ENCODE assay signal across 1 cellular context in the genomic region with DNA sequence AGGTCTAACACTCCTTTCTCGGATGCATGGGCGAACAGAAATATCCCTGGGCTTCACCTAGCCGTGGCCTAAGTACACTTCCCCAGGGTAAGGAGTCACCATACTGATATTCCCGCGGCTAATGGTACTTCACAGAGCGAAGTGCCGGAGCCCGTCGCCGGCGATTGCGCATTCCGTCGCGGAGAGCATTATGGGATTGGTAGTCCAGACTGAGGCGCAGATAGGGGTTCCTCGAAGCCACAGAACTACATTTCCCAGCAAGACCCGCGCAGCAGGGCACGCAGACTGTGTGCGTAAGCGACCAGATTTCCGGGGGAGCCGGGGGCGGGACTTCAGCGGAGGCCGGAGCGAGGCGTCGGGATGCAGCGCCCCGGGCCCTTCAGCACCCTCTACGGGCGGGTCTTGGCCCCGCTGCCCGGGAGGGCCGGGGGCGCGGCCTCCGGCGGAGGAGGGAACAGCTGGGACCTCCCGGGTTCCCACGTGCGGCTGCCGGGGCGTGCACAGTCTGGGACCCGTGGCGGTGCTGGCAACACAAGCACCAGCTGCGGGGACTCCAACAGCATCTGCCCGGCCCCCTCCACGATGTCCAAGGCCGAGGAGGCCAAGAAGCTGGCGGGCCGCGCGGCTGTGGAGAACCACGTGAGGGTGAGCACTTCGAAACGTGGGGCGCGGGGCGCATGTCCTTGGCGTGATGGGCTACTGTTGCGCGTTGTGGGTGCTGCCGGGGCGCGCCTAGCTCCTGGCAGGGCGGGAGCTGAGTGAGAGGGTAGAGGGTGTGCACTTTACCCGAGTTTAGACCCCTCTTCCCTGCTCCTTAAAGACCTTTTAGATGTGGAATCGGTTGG.
A peak's percentile ranks its signal among the peaks of the same experiment; 100 is the strongest.
TF ChIP-seq lines count a peak whose summit lies in the region.

A gene (plus strand): TSS at position 335 of the 845 bp plus-strand sequence. CDS start 26 bp downstream, at position 361.

TF ChIP-seq in K562, 482 proteins besides CTCF, POLR2A, EP300 and RAD21 (continued from another document and continues in another):
- TF ChIP-seq, protein P1, sequence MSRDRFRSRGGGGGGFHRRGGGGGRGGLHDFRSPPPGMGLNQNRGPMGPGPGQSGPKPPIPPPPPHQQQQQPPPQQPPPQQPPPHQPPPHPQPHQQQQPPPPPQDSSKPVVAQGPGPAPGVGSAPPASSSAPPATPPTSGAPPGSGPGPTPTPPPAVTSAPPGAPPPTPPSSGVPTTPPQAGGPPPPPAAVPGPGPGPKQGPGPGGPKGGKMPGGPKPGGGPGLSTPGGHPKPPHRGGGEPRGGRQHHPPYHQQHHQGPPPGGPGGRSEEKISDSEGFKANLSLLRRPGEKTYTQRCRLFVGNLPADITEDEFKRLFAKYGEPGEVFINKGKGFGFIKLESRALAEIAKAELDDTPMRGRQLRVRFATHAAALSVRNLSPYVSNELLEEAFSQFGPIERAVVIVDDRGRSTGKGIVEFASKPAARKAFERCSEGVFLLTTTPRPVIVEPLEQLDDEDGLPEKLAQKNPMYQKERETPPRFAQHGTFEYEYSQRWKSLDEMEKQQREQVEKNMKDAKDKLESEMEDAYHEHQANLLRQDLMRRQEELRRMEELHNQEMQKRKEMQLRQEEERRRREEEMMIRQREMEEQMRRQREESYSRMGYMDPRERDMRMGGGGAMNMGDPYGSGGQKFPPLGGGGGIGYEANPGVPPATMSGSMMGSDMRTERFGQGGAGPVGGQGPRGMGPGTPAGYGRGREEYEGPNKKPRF (IDR thresholded peaks at IDR 0.05; ENCODE audit: low read depth, low read length) = no peak
- TF ChIP-seq, protein P2, sequence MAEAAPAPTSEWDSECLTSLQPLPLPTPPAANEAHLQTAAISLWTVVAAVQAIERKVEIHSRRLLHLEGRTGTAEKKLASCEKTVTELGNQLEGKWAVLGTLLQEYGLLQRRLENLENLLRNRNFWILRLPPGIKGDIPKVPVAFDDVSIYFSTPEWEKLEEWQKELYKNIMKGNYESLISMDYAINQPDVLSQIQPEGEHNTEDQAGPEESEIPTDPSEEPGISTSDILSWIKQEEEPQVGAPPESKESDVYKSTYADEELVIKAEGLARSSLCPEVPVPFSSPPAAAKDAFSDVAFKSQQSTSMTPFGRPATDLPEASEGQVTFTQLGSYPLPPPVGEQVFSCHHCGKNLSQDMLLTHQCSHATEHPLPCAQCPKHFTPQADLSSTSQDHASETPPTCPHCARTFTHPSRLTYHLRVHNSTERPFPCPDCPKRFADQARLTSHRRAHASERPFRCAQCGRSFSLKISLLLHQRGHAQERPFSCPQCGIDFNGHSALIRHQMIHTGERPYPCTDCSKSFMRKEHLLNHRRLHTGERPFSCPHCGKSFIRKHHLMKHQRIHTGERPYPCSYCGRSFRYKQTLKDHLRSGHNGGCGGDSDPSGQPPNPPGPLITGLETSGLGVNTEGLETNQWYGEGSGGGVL (CRISPR knock-in tag; IDR thresholded peaks at IDR 0.05) = no peak
- TF ChIP-seq RFX7 (CRISPR knock-in tag; IDR thresholded peaks at IDR 0.05) (no peak), ZNF780A (CRISPR knock-in tag; IDR thresholded peaks at IDR 0.05) (no peak), POLR3G (IDR thresholded peaks at IDR 0.05; ENCODE audit: extremely low read depth, insufficient read length, insufficient replicate concordance) (no peak), HIVEP1 (CRISPR knock-in tag; IDR thresholded peaks at IDR 0.05) (no peak), POLR2AphosphoS2 (IDR thresholded peaks at IDR 0.05; ENCODE audit: low read length) (no peak), POLR3A (IDR thresholded peaks at IDR 0.05; ENCODE audit: borderline replicate concordance, extremely low read depth, insufficient read depth, insufficient read length) (no peak), ADNP (tag; IDR thresholded peaks at IDR 0.05) (no peak), SIRT6 (IDR thresholded peaks at IDR 0.05; ENCODE audit: low read depth, low read length) (no peak), SMAD3 (CRISPR knock-in tag; conservative IDR thresholded peaks at IDR 0.05) (no peak), SPI1 (IDR thresholded peaks at IDR 0.05; ENCODE audit: borderline replicate concordance, low read depth, low read length) (0 out of 2 replicates have a peak, but pooled peaks have one; percentile 1), MTA1 (IDR thresholded peaks at IDR 0.05; ENCODE audit: borderline replicate concordance) (peak; percentile 100), U2AF1 (optimal IDR thresholded peaks at IDR 0.05; ENCODE audit: low read depth, low read length) (peak; percentile 64), EWSR1 (IDR thresholded peaks at IDR 0.05; ENCODE audit: borderline replicate concordance, low read depth, partially characterized antibody) (no peak), ZNF134 (CRISPR knock-in tag; conservative IDR thresholded peaks at IDR 0.05) (no peak), ZFP36 (IDR thresholded peaks at IDR 0.05; ENCODE audit: low read depth, low read length, partially characterized antibody) (no peak), CREM (IDR thresholded peaks at IDR 0.05; ENCODE audit: low read depth) (peak; percentile 99), MXI1 (IDR thresholded peaks at IDR 0.05; ENCODE audit: low read depth, low read length) (peak; percentile 97), TBL1XR1 (IDR thresholded peaks at IDR 0.05; ENCODE audit: low read length in 2 of 2) (peak in 1 of 2 experiments; percentile 82; a peak in 3 of 4 replicates), GTF2A2 (tag; IDR thresholded peaks at IDR 0.05) (no peak), MCM2 (IDR thresholded peaks at IDR 0.05; ENCODE audit: low read depth) (no peak), SRSF7 (optimal IDR thresholded peaks at IDR 0.05; ENCODE audit: low read depth, low read length) (no peak), KAT2B (IDR thresholded peaks at IDR 0.05; ENCODE audit: low read depth, low read length) (no peak), ZNF140 (CRISPR knock-in tag; IDR thresholded peaks at IDR 0.05) (no peak)
- TF ChIP-seq, protein P3, sequence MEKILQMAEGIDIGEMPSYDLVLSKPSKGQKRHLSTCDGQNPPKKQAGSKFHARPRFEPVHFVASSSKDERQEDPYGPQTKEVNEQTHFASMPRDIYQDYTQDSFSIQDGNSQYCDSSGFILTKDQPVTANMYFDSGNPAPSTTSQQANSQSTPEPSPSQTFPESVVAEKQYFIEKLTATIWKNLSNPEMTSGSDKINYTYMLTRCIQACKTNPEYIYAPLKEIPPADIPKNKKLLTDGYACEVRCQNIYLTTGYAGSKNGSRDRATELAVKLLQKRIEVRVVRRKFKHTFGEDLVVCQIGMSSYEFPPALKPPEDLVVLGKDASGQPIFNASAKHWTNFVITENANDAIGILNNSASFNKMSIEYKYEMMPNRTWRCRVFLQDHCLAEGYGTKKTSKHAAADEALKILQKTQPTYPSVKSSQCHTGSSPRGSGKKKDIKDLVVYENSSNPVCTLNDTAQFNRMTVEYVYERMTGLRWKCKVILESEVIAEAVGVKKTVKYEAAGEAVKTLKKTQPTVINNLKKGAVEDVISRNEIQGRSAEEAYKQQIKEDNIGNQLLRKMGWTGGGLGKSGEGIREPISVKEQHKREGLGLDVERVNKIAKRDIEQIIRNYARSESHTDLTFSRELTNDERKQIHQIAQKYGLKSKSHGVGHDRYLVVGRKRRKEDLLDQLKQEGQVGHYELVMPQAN (IDR thresholded peaks at IDR 0.05; ENCODE audit: borderline replicate concordance) = peak; percentile 99
- TF ChIP-seq, protein P4, sequence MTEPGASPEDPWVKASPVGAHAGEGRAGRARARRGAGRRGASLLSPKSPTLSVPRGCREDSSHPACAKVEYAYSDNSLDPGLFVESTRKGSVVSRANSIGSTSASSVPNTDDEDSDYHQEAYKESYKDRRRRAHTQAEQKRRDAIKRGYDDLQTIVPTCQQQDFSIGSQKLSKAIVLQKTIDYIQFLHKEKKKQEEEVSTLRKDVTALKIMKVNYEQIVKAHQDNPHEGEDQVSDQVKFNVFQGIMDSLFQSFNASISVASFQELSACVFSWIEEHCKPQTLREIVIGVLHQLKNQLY (CRISPR knock-in tag; conservative IDR thresholded peaks at IDR 0.05) = no peak
- TF ChIP-seq, protein P5, sequence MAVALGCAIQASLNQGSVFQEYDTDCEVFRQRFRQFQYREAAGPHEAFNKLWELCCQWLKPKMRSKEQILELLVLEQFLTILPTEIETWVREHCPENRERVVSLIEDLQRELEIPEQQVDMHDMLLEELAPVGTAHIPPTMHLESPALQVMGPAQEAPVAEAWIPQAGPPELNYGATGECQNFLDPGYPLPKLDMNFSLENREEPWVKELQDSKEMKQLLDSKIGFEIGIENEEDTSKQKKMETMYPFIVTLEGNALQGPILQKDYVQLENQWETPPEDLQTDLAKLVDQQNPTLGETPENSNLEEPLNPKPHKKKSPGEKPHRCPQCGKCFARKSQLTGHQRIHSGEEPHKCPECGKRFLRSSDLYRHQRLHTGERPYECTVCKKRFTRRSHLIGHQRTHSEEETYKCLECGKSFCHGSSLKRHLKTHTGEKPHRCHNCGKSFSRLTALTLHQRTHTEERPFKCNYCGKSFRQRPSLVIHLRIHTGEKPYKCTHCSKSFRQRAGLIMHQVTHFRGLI (CRISPR knock-in tag; IDR thresholded peaks at IDR 0.05) = no peak
- TF ChIP-seq, protein P6, sequence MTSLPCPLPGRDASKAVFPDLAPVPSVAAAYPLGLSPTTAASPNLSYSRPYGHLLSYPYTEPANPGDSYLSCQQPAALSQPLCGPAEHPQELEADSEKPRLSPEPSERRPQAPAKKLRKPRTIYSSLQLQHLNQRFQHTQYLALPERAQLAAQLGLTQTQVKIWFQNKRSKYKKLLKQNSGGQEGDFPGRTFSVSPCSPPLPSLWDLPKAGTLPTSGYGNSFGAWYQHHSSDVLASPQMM (CRISPR knock-in tag; IDR thresholded peaks at IDR 0.05) = no peak
- TF ChIP-seq, protein P7, sequence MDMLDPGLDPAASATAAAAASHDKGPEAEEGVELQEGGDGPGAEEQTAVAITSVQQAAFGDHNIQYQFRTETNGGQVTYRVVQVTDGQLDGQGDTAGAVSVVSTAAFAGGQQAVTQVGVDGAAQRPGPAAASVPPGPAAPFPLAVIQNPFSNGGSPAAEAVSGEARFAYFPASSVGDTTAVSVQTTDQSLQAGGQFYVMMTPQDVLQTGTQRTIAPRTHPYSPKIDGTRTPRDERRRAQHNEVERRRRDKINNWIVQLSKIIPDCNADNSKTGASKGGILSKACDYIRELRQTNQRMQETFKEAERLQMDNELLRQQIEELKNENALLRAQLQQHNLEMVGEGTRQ (CRISPR knock-in tag; IDR thresholded peaks at IDR 0.05) = peak; percentile 79
- TF ChIP-seq, protein P8, sequence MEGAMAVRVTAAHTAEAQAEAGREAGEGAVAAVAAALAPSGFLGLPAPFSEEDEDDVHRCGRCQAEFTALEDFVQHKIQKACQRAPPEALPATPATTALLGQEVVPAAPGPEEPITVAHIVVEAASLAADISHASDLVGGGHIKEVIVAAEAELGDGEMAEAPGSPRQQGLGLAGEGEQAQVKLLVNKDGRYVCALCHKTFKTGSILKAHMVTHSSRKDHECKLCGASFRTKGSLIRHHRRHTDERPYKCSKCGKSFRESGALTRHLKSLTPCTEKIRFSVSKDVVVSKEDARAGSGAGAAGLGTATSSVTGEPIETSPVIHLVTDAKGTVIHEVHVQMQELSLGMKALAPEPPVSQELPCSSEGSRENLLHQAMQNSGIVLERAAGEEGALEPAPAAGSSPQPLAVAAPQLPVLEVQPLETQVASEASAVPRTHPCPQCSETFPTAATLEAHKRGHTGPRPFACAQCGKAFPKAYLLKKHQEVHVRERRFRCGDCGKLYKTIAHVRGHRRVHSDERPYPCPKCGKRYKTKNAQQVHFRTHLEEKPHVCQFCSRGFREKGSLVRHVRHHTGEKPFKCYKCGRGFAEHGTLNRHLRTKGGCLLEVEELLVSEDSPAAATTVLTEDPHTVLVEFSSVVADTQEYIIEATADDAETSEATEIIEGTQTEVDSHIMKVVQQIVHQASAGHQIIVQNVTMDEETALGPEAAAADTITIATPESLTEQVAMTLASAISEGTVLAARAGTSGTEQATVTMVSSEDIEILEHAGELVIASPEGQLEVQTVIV (CRISPR knock-in tag; IDR thresholded peaks at IDR 0.05; ENCODE audit: borderline replicate concordance) = no peak
- TF ChIP-seq, protein P9, sequence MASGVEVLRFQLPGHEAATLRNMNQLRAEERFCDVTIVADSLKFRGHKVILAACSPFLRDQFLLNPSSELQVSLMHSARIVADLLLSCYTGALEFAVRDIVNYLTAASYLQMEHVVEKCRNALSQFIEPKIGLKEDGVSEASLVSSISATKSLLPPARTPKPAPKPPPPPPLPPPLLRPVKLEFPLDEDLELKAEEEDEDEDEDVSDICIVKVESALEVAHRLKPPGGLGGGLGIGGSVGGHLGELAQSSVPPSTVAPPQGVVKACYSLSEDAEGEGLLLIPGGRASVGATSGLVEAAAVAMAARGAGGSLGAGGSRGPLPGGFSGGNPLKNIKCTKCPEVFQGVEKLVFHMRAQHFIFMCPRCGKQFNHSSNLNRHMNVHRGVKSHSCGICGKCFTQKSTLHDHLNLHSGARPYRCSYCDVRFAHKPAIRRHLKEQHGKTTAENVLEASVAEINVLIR (CRISPR knock-in tag; IDR thresholded peaks at IDR 0.05) = peak; percentile 98
- TF ChIP-seq, protein P10, sequence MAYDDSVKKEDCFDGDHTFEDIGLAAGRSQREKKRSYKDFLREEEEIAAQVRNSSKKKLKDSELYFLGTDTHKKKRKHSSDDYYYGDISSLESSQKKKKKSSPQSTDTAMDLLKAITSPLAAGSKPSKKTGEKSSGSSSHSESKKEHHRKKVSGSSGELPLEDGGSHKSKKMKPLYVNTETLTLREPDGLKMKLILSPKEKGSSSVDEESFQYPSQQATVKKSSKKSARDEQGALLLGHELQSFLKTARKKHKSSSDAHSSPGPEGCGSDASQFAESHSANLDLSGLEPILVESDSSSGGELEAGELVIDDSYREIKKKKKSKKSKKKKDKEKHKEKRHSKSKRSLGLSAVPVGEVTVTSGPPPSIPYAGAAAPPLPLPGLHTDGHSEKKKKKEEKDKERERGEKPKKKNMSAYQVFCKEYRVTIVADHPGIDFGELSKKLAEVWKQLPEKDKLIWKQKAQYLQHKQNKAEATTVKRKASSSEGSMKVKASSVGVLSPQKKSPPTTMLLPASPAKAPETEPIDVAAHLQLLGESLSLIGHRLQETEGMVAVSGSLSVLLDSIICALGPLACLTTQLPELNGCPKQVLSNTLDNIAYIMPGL (CRISPR knock-in tag; IDR thresholded peaks at IDR 0.05) = no peak
- TF ChIP-seq, protein P11, sequence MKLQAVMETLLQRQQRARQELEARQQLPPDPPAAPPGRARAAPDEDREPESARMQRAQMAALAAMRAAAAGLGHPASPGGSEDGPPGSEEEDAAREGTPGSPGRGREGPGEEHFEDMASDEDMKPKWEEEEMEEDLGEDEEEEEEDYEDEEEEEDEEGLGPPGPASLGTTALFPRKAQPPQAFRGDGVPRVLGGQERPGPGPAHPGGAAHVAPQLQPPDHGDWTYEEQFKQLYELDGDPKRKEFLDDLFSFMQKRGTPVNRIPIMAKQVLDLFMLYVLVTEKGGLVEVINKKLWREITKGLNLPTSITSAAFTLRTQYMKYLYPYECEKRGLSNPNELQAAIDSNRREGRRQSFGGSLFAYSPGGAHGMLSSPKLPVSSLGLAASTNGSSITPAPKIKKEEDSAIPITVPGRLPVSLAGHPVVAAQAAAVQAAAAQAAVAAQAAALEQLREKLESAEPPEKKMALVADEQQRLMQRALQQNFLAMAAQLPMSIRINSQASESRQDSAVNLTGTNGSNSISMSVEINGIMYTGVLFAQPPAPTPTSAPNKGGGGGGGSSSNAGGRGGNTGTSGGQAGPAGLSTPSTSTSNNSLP (IDR thresholded peaks at IDR 0.05; ENCODE audit: borderline replicate concordance, low read depth, low read length) = no peak
- TF ChIP-seq, protein P12, sequence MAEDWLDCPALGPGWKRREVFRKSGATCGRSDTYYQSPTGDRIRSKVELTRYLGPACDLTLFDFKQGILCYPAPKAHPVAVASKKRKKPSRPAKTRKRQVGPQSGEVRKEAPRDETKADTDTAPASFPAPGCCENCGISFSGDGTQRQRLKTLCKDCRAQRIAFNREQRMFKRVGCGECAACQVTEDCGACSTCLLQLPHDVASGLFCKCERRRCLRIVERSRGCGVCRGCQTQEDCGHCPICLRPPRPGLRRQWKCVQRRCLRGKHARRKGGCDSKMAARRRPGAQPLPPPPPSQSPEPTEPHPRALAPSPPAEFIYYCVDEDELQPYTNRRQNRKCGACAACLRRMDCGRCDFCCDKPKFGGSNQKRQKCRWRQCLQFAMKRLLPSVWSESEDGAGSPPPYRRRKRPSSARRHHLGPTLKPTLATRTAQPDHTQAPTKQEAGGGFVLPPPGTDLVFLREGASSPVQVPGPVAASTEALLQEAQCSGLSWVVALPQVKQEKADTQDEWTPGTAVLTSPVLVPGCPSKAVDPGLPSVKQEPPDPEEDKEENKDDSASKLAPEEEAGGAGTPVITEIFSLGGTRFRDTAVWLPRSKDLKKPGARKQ (CRISPR knock-in tag; IDR thresholded peaks at IDR 0.05) = no peak
